ENCODE assay signal across 21 cellular contexts in the genomic region with DNA sequence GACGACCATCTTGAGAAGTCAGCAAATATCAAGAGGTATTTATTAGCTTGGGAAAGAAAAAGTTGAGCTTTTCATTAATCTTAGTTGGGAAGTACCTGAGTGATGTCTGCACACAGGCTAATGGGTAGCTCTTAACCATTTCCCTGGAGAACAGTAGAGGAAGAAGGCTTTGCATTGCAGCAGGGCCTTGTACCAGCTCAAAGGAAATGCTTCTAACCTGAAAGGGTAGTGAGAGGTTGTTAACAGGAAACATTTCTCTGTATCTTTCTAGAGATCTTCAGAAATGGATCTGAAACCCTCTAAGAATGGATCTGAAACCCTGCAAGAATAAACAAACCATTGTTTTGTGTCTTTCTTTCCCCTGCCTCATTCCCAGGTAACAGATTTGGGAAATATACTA.
DNase-seq lines count a peak whose midpoint lies in the region; ATAC-seq, FAIRE-seq and TF ChIP-seq lines count a peak whose summit lies in the region.
"Had no signal": no experiment of that assay in that cellular context is flagged by ENCODE, and none has a peak within 500 bp of the region (broad histone marks: within the 10 kb centered on the region; RNA-seq: fewer than 3 reads in every experiment).

No MANE protein-coding gene starts in this region.

- H3K4me3 ChIP-seq in SK-N-SH (ENCODE audit: low read depth in 2 of 2, low read length in 1 of 2): no peak overlapping the region
- H3K4me3 ChIP-seq in SK-N-MC: peak overlapping the region; percentile 34; the same call in 1 of the 2 replicates
- H3K4me3 ChIP-seq in pancreas: no peak overlapping the region
- no peak overlapping the region for H3K4me3 ChIP-seq in foreskin fibroblast (ENCODE audit: low read depth in 1 of 2, low read length in 2 of 2)
- H3K4me3 ChIP-seq: HAP-1 had no signal

- no peak overlapping the region for H3K4me2 ChIP-seq in SK-N-SH

- H3K79me2 ChIP-seq in SK-N-SH (ENCODE audit: insufficient read depth): no peaks in the 10 kb centered on the region

- POLR2A ChIA-PET in SK-N-SH (lab: Yijun Ruan, JAX): no interaction called here

- H3K9me3 ChIP-seq in SK-N-SH: no peaks in the 10 kb centered on the region
- no peaks in the 10 kb centered on the region for H3K9me3 ChIP-seq in SK-N-MC (ENCODE audit: low read depth, low read length)
- no peaks in the 10 kb centered on the region for H3K9me3 ChIP-seq in pancreas
- H3K9me3 ChIP-seq: Caco-2, HAP-1 had no signal

- no peak for TF ChIP-seq RAD21 in SK-N-SH (IDR thresholded peaks at IDR 0.05; ENCODE audit: low read length)

- no peaks in the 10 kb centered on the region for H4K20me1 ChIP-seq in SK-N-SH (ENCODE audit: insufficient read depth)

- TF ChIP-seq CTCF in SK-N-SH (IDR thresholded peaks at IDR 0.05) (no peak), pancreas (IDR thresholded peaks at IDR 0.05) (no peak), foreskin fibroblast (IDR thresholded peaks at IDR 0.05; ENCODE audit: low read depth, low read length) (no peak)

- no peaks in the 10 kb centered on the region for H3F3A ChIP-seq in SK-N-SH (replicated peaks; ENCODE audit: insufficient read depth)

- H3K4me1 ChIP-seq in SK-N-SH (ENCODE audit: control insufficient read depth in 1 of 2, insufficient read depth in 2 of 2, low read depth in 1 of 2, low read length in 1 of 2): no peaks in the 10 kb centered on the region; a peak in 2 of 4 replicates
- H3K4me1 ChIP-seq in pancreas: no peaks in the 10 kb centered on the region
- H3K4me1 ChIP-seq: HAP-1 had no signal

- TF ChIP-seq EP300 in SK-N-SH (IDR thresholded peaks at IDR 0.05; ENCODE audit: borderline replicate concordance in 1 of 2, low read depth in 1 of 2, low read length in 1 of 2): no peak

- H3K27me3 ChIP-seq in SK-N-SH (ENCODE audit: insufficient read depth) (no peaks in the 10 kb centered on the region), pancreas (no peaks in the 10 kb centered on the region)

- no peaks in the 10 kb centered on the region for H3K9me2 ChIP-seq in SK-N-SH

- ATAC-seq in SK-N-SH treated with all-trans-retinoic acid at 6 μM for 48 hours: no peak
- ATAC-seq in HG03565 (IDR thresholded peaks at IDR 0.05; ENCODE audit: unreplicated experiment): peak; percentile 51
- no peak for ATAC-seq in pancreas

- 70% methylated on average over 1 of the region's 1 CpG for WGBS in SK-N-SH (ENCODE audit: low lambda C conversion rate)
- 82 to 86% methylated on average over 1 of the region's 1 CpG for WGBS in pancreas, 2 donors

- peak overlapping the region; percentile 41; the same call in 1 of the 2 replicates for H2AFZ ChIP-seq in SK-N-SH (ENCODE audit: low read depth)

- DNase-seq in SK-N-SH (no peak), SK-N-MC (ENCODE audit: low read depth, low spot score) (no peak), pancreas (no peak), NCI-H345 (lab: John Stamatoyannopoulos, UW) (no peak), NAMALWA (ENCODE audit: low spot score) (no peak), foreskin fibroblast (no peak)
- DNase-seq: 8988T; Caco-2; CD4-positive, CD25-positive, alpha-beta regulatory T cell; GDM1; KG1; NCI-H1048; NCI-H1436; NCI-H1930; NCI-H2171; NCI-H446; NK-92 treated with Interleukin-12 subunit alpha and Interleukin-12 subunit beta, amount 100 ng/mL, for 24 hours; SHP77 had no signal

- H3K9ac ChIP-seq in SK-N-SH (no peak overlapping the region), SK-N-MC (ENCODE audit: insufficient read length) (no peak overlapping the region)

- CTCF ChIA-PET in SK-N-SH (lab: Yijun Ruan, JAX): no interaction called here

- H3K36me3 ChIP-seq in SK-N-SH (replicated peaks in 1 of 2; ENCODE audit: control insufficient read depth in 1 of 2, insufficient read depth in 2 of 2, low read length in 1 of 2) (no peaks in the 10 kb centered on the region), SK-N-MC (ENCODE audit: insufficient read depth, low read length) (no peaks in the 10 kb centered on the region), pancreas (no peaks in the 10 kb centered on the region)
- H3K36me3 ChIP-seq: HAP-1 had no signal

- no peak for FAIRE-seq in pancreas (lab: Jason Lieb, UNC)

- intact Hi-C loops in pancreas (cut with DNase I): no loop called here

- H3K27ac ChIP-seq in SK-N-SH (ENCODE audit: low read depth in 2 of 2, low read length in 1 of 2) (peak overlapping the region in 1 of 2 experiments; percentile 28; a peak in 1 of 4 replicates), SK-N-MC (peak overlapping the region; percentile 22; the same call in 1 of the 2 replicates), pancreas (no peak overlapping the region)

TF ChIP-seq in SK-N-SH, 30 proteins besides CTCF, POLR2A, EP300 and RAD21:
- TF ChIP-seq, protein P1, sequence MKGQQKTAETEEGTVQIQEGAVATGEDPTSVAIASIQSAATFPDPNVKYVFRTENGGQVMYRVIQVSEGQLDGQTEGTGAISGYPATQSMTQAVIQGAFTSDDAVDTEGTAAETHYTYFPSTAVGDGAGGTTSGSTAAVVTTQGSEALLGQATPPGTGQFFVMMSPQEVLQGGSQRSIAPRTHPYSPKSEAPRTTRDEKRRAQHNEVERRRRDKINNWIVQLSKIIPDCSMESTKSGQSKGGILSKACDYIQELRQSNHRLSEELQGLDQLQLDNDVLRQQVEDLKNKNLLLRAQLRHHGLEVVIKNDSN (IDR thresholded peaks at IDR 0.05; ENCODE audit: borderline replicate concordance, low read depth): no peak
- TF ChIP-seq FOSL2 (IDR thresholded peaks at IDR 0.05; ENCODE audit: borderline replicate concordance, low read depth) (no peak), POLR2AphosphoS5 (IDR thresholded peaks at IDR 0.05; ENCODE audit: low read depth, low read length) (no peak), NFIC (IDR thresholded peaks at IDR 0.05; ENCODE audit: borderline replicate concordance) (no peak), YY1 (IDR thresholded peaks at IDR 0.05; ENCODE audit: low read depth) (no peak), GABPA (IDR thresholded peaks at IDR 0.05; ENCODE audit: low read depth) (no peak), EZH2phosphoT487 (IDR thresholded peaks at IDR 0.05; ENCODE audit: borderline replicate concordance, low read depth) (no peak)

TF ChIP-seq in SK-N-SH treated with all-trans-retinoic acid at 6 μM for 48 hours, 23 proteins besides CTCF, POLR2A, EP300 and RAD21 (continues in another document):
- TF ChIP-seq, protein P2, sequence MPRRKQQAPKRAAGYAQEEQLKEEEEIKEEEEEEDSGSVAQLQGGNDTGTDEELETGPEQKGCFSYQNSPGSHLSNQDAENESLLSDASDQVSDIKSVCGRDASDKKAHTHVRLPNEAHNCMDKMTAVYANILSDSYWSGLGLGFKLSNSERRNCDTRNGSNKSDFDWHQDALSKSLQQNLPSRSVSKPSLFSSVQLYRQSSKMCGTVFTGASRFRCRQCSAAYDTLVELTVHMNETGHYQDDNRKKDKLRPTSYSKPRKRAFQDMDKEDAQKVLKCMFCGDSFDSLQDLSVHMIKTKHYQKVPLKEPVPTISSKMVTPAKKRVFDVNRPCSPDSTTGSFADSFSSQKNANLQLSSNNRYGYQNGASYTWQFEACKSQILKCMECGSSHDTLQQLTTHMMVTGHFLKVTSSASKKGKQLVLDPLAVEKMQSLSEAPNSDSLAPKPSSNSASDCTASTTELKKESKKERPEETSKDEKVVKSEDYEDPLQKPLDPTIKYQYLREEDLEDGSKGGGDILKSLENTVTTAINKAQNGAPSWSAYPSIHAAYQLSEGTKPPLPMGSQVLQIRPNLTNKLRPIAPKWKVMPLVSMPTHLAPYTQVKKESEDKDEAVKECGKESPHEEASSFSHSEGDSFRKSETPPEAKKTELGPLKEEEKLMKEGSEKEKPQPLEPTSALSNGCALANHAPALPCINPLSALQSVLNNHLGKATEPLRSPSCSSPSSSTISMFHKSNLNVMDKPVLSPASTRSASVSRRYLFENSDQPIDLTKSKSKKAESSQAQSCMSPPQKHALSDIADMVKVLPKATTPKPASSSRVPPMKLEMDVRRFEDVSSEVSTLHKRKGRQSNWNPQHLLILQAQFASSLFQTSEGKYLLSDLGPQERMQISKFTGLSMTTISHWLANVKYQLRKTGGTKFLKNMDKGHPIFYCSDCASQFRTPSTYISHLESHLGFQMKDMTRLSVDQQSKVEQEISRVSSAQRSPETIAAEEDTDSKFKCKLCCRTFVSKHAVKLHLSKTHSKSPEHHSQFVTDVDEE (CRISPR knock-in tag; IDR thresholded peaks at IDR 0.05): no peak
- TF ChIP-seq ZNF565 (CRISPR knock-in tag; conservative IDR thresholded peaks at IDR 0.05; ENCODE audit: low read depth): no peak
- TF ChIP-seq TOX (CRISPR knock-in tag; IDR thresholded peaks at IDR 0.05; ENCODE audit: borderline replicate concordance): no peak
- TF ChIP-seq RARB (CRISPR knock-in tag; IDR thresholded peaks at IDR 0.05): no peak
- no peak for TF ChIP-seq PPARA (CRISPR knock-in tag; IDR thresholded peaks at IDR 0.05; ENCODE audit: borderline replicate concordance)
- TF ChIP-seq SNAI2 (CRISPR knock-in tag; IDR thresholded peaks at IDR 0.05): no peak
- TF ChIP-seq GLIS3 (CRISPR knock-in tag; IDR thresholded peaks at IDR 0.05): no peak
- TF ChIP-seq, protein P3, sequence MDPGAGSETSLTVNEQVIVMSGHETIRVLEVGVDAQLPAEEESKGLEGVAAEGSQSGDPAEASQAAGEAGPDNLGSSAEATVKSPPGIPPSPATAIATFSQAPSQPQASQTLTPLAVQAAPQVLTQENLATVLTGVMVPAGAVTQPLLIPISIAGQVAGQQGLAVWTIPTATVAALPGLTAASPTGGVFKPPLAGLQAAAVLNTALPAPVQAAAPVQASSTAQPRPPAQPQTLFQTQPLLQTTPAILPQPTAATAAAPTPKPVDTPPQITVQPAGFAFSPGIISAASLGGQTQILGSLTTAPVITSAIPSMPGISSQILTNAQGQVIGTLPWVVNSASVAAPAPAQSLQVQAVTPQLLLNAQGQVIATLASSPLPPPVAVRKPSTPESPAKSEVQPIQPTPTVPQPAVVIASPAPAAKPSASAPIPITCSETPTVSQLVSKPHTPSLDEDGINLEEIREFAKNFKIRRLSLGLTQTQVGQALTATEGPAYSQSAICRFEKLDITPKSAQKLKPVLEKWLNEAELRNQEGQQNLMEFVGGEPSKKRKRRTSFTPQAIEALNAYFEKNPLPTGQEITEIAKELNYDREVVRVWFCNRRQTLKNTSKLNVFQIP (CRISPR knock-in tag; IDR thresholded peaks at IDR 0.05; ENCODE audit: borderline replicate concordance, low read depth): no peak
- TF ChIP-seq OSR1 (CRISPR knock-in tag; IDR thresholded peaks at IDR 0.05): no peak
- TF ChIP-seq, protein P4, sequence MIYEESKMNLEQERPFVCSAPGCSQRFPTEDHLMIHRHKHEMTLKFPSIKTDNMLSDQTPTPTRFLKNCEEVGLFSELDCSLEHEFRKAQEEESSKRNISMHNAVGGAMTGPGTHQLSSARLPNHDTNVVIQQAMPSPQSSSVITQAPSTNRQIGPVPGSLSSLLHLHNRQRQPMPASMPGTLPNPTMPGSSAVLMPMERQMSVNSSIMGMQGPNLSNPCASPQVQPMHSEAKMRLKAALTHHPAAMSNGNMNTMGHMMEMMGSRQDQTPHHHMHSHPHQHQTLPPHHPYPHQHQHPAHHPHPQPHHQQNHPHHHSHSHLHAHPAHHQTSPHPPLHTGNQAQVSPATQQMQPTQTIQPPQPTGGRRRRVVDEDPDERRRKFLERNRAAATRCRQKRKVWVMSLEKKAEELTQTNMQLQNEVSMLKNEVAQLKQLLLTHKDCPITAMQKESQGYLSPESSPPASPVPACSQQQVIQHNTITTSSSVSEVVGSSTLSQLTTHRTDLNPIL (CRISPR knock-in tag; IDR thresholded peaks at IDR 0.05; ENCODE audit: low read depth): no peak
- no peak for TF ChIP-seq ESRRG (CRISPR knock-in tag; IDR thresholded peaks at IDR 0.05)
